20 cellular contexts compared by ENCODE assay signal in genomic region chr2:69181806-69182427, GRCh38.
"Had no signal": no experiment of that assay in that cellular context is flagged by ENCODE, and none has a peak within 500 bp of the region (broad histone marks: within the 10 kb centered on the region; RNA-seq: fewer than 3 reads in every experiment).

No MANE protein-coding gene starts in this region.

- H3K4me1 ChIP-seq: colonic mucosa had no signal

- H3K9me3 ChIP-seq: colonic mucosa, gastroesophageal sphincter, heart left ventricle, mucosa of descending colon, ovary, psoas muscle, testis, upper lobe of left lung had no signal

- DNase-seq: activated B cell treated with CpG ODN at 0.5 μM for 24 hours; activated CD4-positive, alpha-beta T cell treated with anti-CD3 and anti-CD28 coated beads, Interleukin-2, amount 10 ng/mL, durations not matched to agents 24 days and 14 days; activated CD8-positive, alpha-beta T cell treated with anti-CD3 and anti-CD28 coated beads, Interleukin-2, amount 10 ng/mL, durations not matched to agents 7 days and 5 days; activated naive CD4-positive, alpha-beta T cell treated with anti-CD3 and anti-CD28 coated beads for 36 hours; activated T-cell treated with anti-CD3 and anti-CD28 coated beads, Interleukin-2, amount 50 U/mL, for 4 hours; anterior cingulate cortex; colonic mucosa; heart left ventricle; immature natural killer cell; left ventricle myocardium superior; mucosa of descending colon; naive thymus-derived CD8-positive, alpha-beta T cell; ovary; psoas muscle; right cardiac atrium; small intestine; stimulated activated CD4-positive, alpha-beta T cell treated with anti-CD3 and anti-CD28 coated beads, Interleukin-4, amount 100 ng/mL, for 4 hours; testis; upper lobe of left lung had no signal

- H3K27me3 ChIP-seq: colonic mucosa, gastroesophageal sphincter, heart left ventricle, ovary, testis, upper lobe of left lung had no signal

- ATAC-seq: activated CD8-positive, alpha-beta T cell treated with anti-CD3 and anti-CD28 coated beads, Interleukin-2, amount 10 ng/mL, durations not matched to agents 7 days and 5 days; activated T-cell treated with anti-CD3 and anti-CD28 coated beads, Interleukin-2, amount 50 U/mL, for 4 hours; gastroesophageal sphincter; heart left ventricle; left ventricle myocardium superior; mucosa of descending colon; naive thymus-derived CD8-positive, alpha-beta T cell; psoas muscle; right cardiac atrium had no signal

- H3K4me3 ChIP-seq: colonic mucosa, gastroesophageal sphincter, heart left ventricle, mucosa of descending colon, ovary, psoas muscle, testis, upper lobe of left lung had no signal

- FAIRE-seq: small intestine had no signal

- H3K36me3 ChIP-seq: colonic mucosa, ovary had no signal

- H3K27ac ChIP-seq: colonic mucosa, heart left ventricle, ovary, psoas muscle, testis had no signal
